16 cellular contexts compared by ENCODE assay signal in genomic region chr20:22470620-22471026, GRCh38.
DNase-seq lines count a peak whose midpoint lies in the region; ATAC-seq, FAIRE-seq and TF ChIP-seq lines count a peak whose summit lies in the region.
"Had no signal": no experiment of that assay in that cellular context is flagged by ENCODE, and none has a peak within 500 bp of the region (broad histone marks: within the 10 kb centered on the region; RNA-seq: fewer than 3 reads in every experiment).

No MANE protein-coding gene starts in this region.

- no peak overlapping the region for H3K23ac ChIP-seq in trophoblast cell (ENCODE audit: low read length)

- no peak overlapping the region for H3K14ac ChIP-seq in trophoblast cell (ENCODE audit: low read length)

- no peak overlapping the region for H3K18ac ChIP-seq in trophoblast cell (ENCODE audit: low read length)

- H3K9me3 ChIP-seq in A549 (no peaks in the 10 kb centered on the region), pancreas (no peaks in the 10 kb centered on the region), trophoblast cell (ENCODE audit: insufficient read depth, low read depth, low read length) (peaks cover 1% of the 10 kb centered on the region)
- H3K9me3 ChIP-seq: BE2C had no signal

- H2BK120ac ChIP-seq in trophoblast cell (ENCODE audit: insufficient read depth, low read length, poor library complexity) = no peak overlapping the region

- H3K4me3 ChIP-seq in A549 (no peak overlapping the region), pancreas (no peak overlapping the region), trophoblast cell (ENCODE audit: low read depth, low read length) (no peak overlapping the region)
- H3K4me3 ChIP-seq: GM12878 had no signal

- H4K91ac ChIP-seq in trophoblast cell (ENCODE audit: low read depth, low read length) = no peak overlapping the region

- H2BK12ac ChIP-seq in trophoblast cell (ENCODE audit: low read length) = no peak overlapping the region

- no peak overlapping the region for H4K12ac ChIP-seq in trophoblast cell (ENCODE audit: low read depth, low read length)

- FAIRE-seq in A549 (lab: Jason Lieb, UNC) = peak; percentile 100
- no peak for FAIRE-seq in pancreas (lab: Jason Lieb, UNC)
- FAIRE-seq: A204.1, D721Med, GM12878 had no signal

- H3K27me3 ChIP-seq in pancreas (no peaks in the 10 kb centered on the region), trophoblast cell (ENCODE audit: insufficient read depth, low read length) (no peaks in the 10 kb centered on the region)
- H3K27me3 ChIP-seq: BE2C had no signal

- H2BK5ac ChIP-seq in trophoblast cell (ENCODE audit: low read depth, low read length, poor library complexity) = no peak overlapping the region

- no peaks in the 10 kb centered on the region for H3K79me1 ChIP-seq in trophoblast cell (ENCODE audit: low read length)

- no peaks in the 10 kb centered on the region for H3K79me2 ChIP-seq in trophoblast cell (ENCODE audit: control insufficient read depth, insufficient read depth, low read length, poor library complexity)

- H3K4me1 ChIP-seq in A549 (peaks cover 45% of the 10 kb centered on the region), pancreas (peaks cover 8 to 26% (median 23%) of the 10 kb centered on the region in 3 donors), trophoblast cell (ENCODE audit: control insufficient read depth in 1 of 2, insufficient read depth in 2 of 2, low read length in 2 of 2) (no peaks in the 10 kb centered on the region)
- H3K4me1 ChIP-seq: BE2C had no signal

- no peaks in the 10 kb centered on the region for H3K36me3 ChIP-seq in pancreas
- no peaks in the 10 kb centered on the region for H3K36me3 ChIP-seq in trophoblast cell (ENCODE audit: control insufficient read depth in 1 of 2, insufficient read depth in 2 of 2, low read length in 2 of 2)
- H3K36me3 ChIP-seq: BE2C had no signal

- WGBS in A549 (ENCODE audit: missing lambda C conversion rate) = 21% methylated on average over 1 of the region's 1 CpG
- 24 to 33% methylated on average over 1 of the region's 1 CpG for WGBS in pancreas, 2 donors
- WGBS in trophoblast cell (ENCODE audit: extremely low coverage, insufficient coverage, insufficient read length) = no CpG with 5 or more reads among the region's 1 CpG

- CTCF ChIA-PET in A549 (lab: Yijun Ruan, JAX) = interaction anchor here (0.6 to 1.1 kb wide), 2 partner anchors 17 to 116 kb away, joined by 4 to 5 read pairs; no protein-coding TSS in a partner anchor

- H3K27ac ChIP-seq in A549 (peak overlapping the region; percentile 65 to 80), pancreas (no peak overlapping the region), trophoblast cell (ENCODE audit: low read depth, low read length) (no peak overlapping the region)
- H3K27ac ChIP-seq: C4-2B had no signal

- POLR2A ChIA-PET in A549 (lab: Yijun Ruan, JAX) = interaction anchor here (0.6 kb wide), 1 partner anchor 18 kb away, joined by 3 read pairs; no protein-coding TSS in a partner anchor

- peak; percentile 41 to 61; a peak in 2 of 5 replicates for TF ChIP-seq EP300 in A549 (IDR thresholded peaks at IDR 0.05)

- DNase-seq in A549 (ENCODE audit: low read depth in 1 of 2, low spot score in 1 of 2) = peak; percentile 22 to 80
- peak; percentile 34 for DNase-seq in HuH-7.5 (ENCODE audit: low spot score)
- peak; percentile 26 for DNase-seq in left kidney (ENCODE audit: low read depth, low spot score)
- DNase-seq in pancreas = no peak
- DNase-seq in dedifferentiated amniotic fluid mesenchymal stem cell (ENCODE audit: extremely low spot score) = no peak
- no peak for DNase-seq in trophoblast cell
- DNase-seq: BE2C; CD4-positive, alpha-beta memory T cell; DMS79; GOT3; H9 had no signal

- TF ChIP-seq CTCF in A549 (IDR thresholded peaks at IDR 0.05) = no peak
- no peak for TF ChIP-seq CTCF in pancreas (IDR thresholded peaks at IDR 0.05)

- H4K8ac ChIP-seq in trophoblast cell (ENCODE audit: low read depth, low read length) = no peak overlapping the region

- no peak for TF ChIP-seq POLR2A in A549 (IDR thresholded peaks at IDR 0.05; ENCODE audit: low read length)

- no peak overlapping the region for H3K4ac ChIP-seq in trophoblast cell (ENCODE audit: low read depth, low read length)

- intact Hi-C loops in pancreas (cut with DNase I) = no loop called here

- H3K4me2 ChIP-seq in A549 = peak overlapping the region; percentile 57
- H3K4me2 ChIP-seq in trophoblast cell (ENCODE audit: low read length) = no peak overlapping the region

- no peak overlapping the region for H3K9ac ChIP-seq in trophoblast cell (ENCODE audit: low read length)

- ATAC-seq in A549 (peak; percentile 33 to 69; a peak in 4 of 6 replicates), pancreas (peak in 3 of 4 donors; percentile 29 to 35 (median 29)), GM21529 (IDR thresholded peaks at IDR 0.05; ENCODE audit: unreplicated experiment) (no peak)
- ATAC-seq: GM12878 had no signal

- H2AFZ ChIP-seq in trophoblast cell (ENCODE audit: insufficient read depth, low read length, poor library complexity) = no peak overlapping the region

- TF ChIP-seq RAD21 in A549 (conservative IDR thresholded peaks at IDR 0.05 in 1 of 2, IDR thresholded peaks at IDR 0.05 in 1 of 2) = peak; percentile 32 to 48; a peak in 4 of 5 replicates

- no peak overlapping the region for H2AK5ac ChIP-seq in trophoblast cell (ENCODE audit: low read length)

TF ChIP-seq in A549, 52 proteins besides CTCF, POLR2A, EP300 and RAD21:
- no peak for TF ChIP-seq MAFK (IDR thresholded peaks at IDR 0.05; ENCODE audit: partially characterized antibody)
- 0 out of 2 replicates have a peak, but pooled peaks have one; percentile 5 for TF ChIP-seq USF2 (IDR thresholded peaks at IDR 0.05)
- TF ChIP-seq HOXB5 (CRISPR knock-in tag; IDR thresholded peaks at IDR 0.05) = no peak
- TF ChIP-seq CBX8 (IDR thresholded peaks at IDR 0.05) = no peak
- no peak for TF ChIP-seq NR3C1 (IDR thresholded peaks at IDR 0.05)
- 0 out of 5 replicates have a peak, but pooled peaks have one; percentile 28 to 46 for TF ChIP-seq JUN (IDR thresholded peaks at IDR 0.05)
- no peak for TF ChIP-seq MAZ (IDR thresholded peaks at IDR 0.05; ENCODE audit: borderline replicate concordance, low read depth, low read length)
- TF ChIP-seq CHD2 (IDR thresholded peaks at IDR 0.05; ENCODE audit: low read length, partially characterized antibody) = no peak
- TF ChIP-seq HMGXB4 (CRISPR knock-in tag; IDR thresholded peaks at IDR 0.05; ENCODE audit: borderline replicate concordance) = no peak
- no peak for TF ChIP-seq ESRRA (IDR thresholded peaks at IDR 0.05; ENCODE audit: borderline replicate concordance, low read length)
- TF ChIP-seq HOXA7 (CRISPR knock-in tag; IDR thresholded peaks at IDR 0.05) = no peak
- no peak for TF ChIP-seq PBX3 (IDR thresholded peaks at IDR 0.05)
- TF ChIP-seq JUNB (IDR thresholded peaks at IDR 0.05) = peak; percentile 52; the same call in 1 of the 2 replicates
- TF ChIP-seq SMC3 (IDR thresholded peaks at IDR 0.05) = peak; percentile 29; the same call in 1 of the 3 replicates
- TF ChIP-seq TFCP2L1 (CRISPR knock-in tag; IDR thresholded peaks at IDR 0.05) = no peak
- TF ChIP-seq ZSCAN20 (CRISPR knock-in tag; IDR thresholded peaks at IDR 0.05) = no peak
- TF ChIP-seq CEBPB (IDR thresholded peaks at IDR 0.05) = peak; percentile 39 to 63; a peak in 2 of 4 replicates
- TF ChIP-seq GATA3 (IDR thresholded peaks at IDR 0.05; ENCODE audit: borderline replicate concordance) = peak; percentile 89
- 0 out of 3 replicates have a peak, but pooled peaks have one; percentile 27 for TF ChIP-seq BCL3 (IDR thresholded peaks at IDR 0.05)

Comparison
In these comparisons a context has a peak if more than half of its experiments do, and no peak if none do; other contexts are left out.
1. DNase-seq: peak in A549 (2 of 2), HuH-7.5 (single experiment) and left kidney (single experiment); none in pancreas (0 of 6), dedifferentiated amniotic fluid mesenchymal stem cell (single experiment) and trophoblast cell (0 of 2).
2. H3K27ac ChIP-seq: peak in A549 (2 of 2); none in pancreas (0 of 4) and trophoblast cell (single experiment).